In the genomic region with DNA sequence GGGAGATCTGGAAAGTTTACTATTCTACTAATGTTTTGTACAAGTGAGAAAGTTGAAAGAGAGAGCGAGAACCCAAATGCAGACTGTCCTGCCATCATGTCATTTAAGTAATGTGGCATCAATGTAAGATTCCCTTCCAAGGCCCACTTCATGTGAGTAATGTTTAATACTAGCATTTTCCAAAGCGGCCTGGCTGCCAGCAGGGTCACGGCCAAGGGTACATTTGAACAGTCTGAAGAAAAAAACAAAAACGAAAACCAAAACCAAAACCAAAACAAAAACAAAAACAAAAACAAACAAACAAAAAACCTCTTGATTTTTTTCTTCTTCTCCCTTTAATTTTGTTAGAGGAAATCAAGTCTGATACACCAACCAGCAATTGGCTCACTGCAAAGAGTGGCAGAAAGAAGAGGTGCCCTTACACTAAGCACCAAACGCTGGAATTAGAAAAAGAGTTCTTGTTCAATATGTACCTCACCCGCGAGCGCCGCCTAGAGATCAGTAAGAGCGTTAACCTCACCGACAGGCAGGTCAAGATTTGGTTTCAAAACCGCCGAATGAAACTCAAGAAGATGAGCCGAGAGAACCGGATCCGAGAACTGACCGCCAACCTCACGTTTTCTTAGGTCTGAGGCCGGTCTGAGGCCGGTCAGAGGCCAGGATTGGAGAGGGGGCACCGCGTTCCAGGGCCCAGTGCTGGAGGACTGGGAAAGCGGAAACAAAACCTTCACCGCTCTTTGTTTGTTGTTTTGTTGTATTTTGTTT, we compare ENCODE assay signal across 1 cellular context.
TF ChIP-seq lines count a peak whose summit lies in the region.

No MANE protein-coding gene starts in this region.

TF ChIP-seq in K562, 482 proteins besides CTCF, POLR2A, EP300 and RAD21:
- no peak for TF ChIP-seq ZNF507 (tag; conservative IDR thresholded peaks at IDR 0.05)
- TF ChIP-seq, protein P1, sequence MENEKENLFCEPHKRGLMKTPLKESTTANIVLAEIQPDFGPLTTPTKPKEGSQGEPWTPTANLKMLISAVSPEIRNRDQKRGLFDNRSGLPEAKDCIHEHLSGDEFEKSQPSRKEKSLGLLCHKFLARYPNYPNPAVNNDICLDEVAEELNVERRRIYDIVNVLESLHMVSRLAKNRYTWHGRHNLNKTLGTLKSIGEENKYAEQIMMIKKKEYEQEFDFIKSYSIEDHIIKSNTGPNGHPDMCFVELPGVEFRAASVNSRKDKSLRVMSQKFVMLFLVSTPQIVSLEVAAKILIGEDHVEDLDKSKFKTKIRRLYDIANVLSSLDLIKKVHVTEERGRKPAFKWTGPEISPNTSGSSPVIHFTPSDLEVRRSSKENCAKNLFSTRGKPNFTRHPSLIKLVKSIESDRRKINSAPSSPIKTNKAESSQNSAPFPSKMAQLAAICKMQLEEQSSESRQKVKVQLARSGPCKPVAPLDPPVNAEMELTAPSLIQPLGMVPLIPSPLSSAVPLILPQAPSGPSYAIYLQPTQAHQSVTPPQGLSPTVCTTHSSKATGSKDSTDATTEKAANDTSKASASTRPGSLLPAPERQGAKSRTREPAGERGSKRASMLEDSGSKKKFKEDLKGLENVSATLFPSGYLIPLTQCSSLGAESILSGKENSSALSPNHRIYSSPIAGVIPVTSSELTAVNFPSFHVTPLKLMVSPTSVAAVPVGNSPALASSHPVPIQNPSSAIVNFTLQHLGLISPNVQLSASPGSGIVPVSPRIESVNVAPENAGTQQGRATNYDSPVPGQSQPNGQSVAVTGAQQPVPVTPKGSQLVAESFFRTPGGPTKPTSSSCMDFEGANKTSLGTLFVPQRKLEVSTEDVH (IDR thresholded peaks at IDR 0.05; ENCODE audit: low read depth, partially characterized antibody): no peak
- 0 out of 2 replicates have a peak, but pooled peaks have one; percentile 23 for TF ChIP-seq SMC3 (conservative IDR thresholded peaks at IDR 0.05; ENCODE audit: insufficient read depth, low read depth, low read length)
- peak; percentile 82; the same call in 1 of the 2 replicates for TF ChIP-seq EZH2 (IDR thresholded peaks at IDR 0.05; ENCODE audit: borderline replicate concordance, low read depth, low read length)
- TF ChIP-seq ZNF75A (CRISPR knock-in tag; IDR thresholded peaks at IDR 0.05): no peak
- no peak for TF ChIP-seq ZNF324 (CRISPR knock-in tag; IDR thresholded peaks at IDR 0.05)
- TF ChIP-seq ZFX (CRISPR knock-in tag; IDR thresholded peaks at IDR 0.05): no peak
- TF ChIP-seq, protein P2, sequence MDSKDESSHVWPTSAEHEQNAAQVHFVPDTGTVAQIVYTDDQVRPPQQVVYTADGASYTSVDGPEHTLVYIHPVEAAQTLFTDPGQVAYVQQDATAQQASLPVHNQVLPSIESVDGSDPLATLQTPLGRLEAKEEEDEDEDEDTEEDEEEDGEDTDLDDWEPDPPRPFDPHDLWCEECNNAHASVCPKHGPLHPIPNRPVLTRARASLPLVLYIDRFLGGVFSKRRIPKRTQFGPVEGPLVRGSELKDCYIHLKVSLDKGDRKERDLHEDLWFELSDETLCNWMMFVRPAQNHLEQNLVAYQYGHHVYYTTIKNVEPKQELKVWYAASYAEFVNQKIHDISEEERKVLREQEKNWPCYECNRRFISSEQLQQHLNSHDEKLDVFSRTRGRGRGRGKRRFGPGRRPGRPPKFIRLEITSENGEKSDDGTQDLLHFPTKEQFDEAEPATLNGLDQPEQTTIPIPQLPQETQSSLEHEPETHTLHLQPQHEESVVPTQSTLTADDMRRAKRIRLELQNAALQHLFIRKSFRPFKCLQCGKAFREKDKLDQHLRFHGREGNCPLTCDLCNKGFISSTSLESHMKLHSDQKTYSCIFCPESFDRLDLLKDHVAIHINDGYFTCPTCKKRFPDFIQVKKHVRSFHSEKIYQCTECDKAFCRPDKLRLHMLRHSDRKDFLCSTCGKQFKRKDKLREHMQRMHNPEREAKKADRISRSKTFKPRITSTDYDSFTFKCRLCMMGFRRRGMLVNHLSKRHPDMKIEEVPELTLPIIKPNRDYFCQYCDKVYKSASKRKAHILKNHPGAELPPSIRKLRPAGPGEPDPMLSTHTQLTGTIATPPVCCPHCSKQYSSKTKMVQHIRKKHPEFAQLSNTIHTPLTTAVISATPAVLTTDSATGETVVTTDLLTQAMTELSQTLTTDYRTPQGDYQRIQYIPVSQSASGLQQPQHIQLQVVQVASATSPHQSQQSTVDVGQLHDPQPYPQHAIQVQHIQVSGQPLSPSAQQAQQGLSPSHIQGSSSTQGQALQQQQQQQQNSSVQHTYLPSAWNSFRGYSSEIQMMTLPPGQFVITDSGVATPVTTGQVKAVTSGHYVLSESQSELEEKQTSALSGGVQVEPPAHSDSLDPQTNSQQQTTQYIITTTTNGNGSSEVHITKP (IDR thresholded peaks at IDR 0.05; ENCODE audit: partially characterized antibody): no peak
- TF ChIP-seq GATAD2B (IDR thresholded peaks at IDR 0.05; ENCODE audit: borderline replicate concordance): no peak
